8 cellular contexts compared by ENCODE assay signal in genomic region chr21:17387030-17387617, GRCh38.
DNase-seq lines count a peak whose midpoint lies in the region; ATAC-seq and TF ChIP-seq lines count a peak whose summit lies in the region.

No MANE protein-coding gene starts in this region.

- 19% methylated on average over 7 of the region's 7 CpGs for WGBS in heart right ventricle, 2 donors
- WGBS in sigmoid colon, 2 donors: 17 to 21% methylated on average over 7 of the region's 7 CpGs
- WGBS in aorta, 2 donors: 16 to 18% methylated on average over 7 of the region's 7 CpGs

- H3K36me3 ChIP-seq in PC-3 (ENCODE audit: low read depth, low read length) (no peaks in the 10 kb centered on the region), heart right ventricle (no peaks in the 10 kb centered on the region), sigmoid colon (no peaks in the 10 kb centered on the region), aorta (ENCODE audit: control insufficient read depth in 1 of 2, insufficient read depth in 2 of 2, low read length in 1 of 2) (no peaks in the 10 kb centered on the region)

- H3K27ac Mint-ChIP-seq in activated naive CD4-positive, alpha-beta T cell treated with anti-CD3 and anti-CD28 coated beads, Interleukin-2, amount 10 ng/mL, durations not matched to agents 7 days and 5 days: no peak overlapping the region

- intact Hi-C loops in PC-3 (cut with micrococcal nuclease): loop anchor here (1.0 to 5.0 kb wide), 3 partner anchors 199 to 516 kb away; no protein-coding TSS in a partner anchor
- intact Hi-C loops in heart right ventricle (cut with DNase I): loop anchor here (1.0 to 10.0 kb wide), 7 partner anchors 60 to 200 kb away; partner anchors contain the start of gene CXADR (in 1 of the 10)
- intact Hi-C loops in sigmoid colon (cut with DNase I): loop anchor here (2.0 kb wide), 1 partner anchor 196 kb away; no protein-coding TSS in a partner anchor
- intact Hi-C loops in aorta (cut with DNase I): loop anchor here (2.0 to 5.0 kb wide), 2 partner anchors 195 to 196 kb away; no protein-coding TSS in a partner anchor

- POLR2A ChIA-PET in PC-3 (lab: Charles Lee; ENCODE audit: unreplicated experiment): no interaction called here

- ATAC-seq in GM19468 (IDR thresholded peaks at IDR 0.05; ENCODE audit: extremely low read depth, unreplicated experiment): peak; percentile 39
- peak; percentile 59 for ATAC-seq in PC-3
- peak in 5 of 8 donors; percentile 33 to 54 (median 37) for ATAC-seq in heart right ventricle
- no peak for ATAC-seq in aorta (ENCODE audit: low FRiP score)

- DNase-seq in Caki2 (ENCODE audit: low read depth) (peak; percentile 62), PC-3 (peak; percentile 84), heart right ventricle (peak in 1 of 2 donors; percentile 47), sigmoid colon (no peak), aorta (no peak)
- DNase-seq in activated naive CD4-positive, alpha-beta T cell treated with anti-CD3 and anti-CD28 coated beads, Interleukin-2, amount 10 ng/mL, durations not matched to agents 7 days and 5 days: peak; percentile 53

- BruUV-seq in PC-3 (replicated peaks; lab: Mats Ljungman, UMichigan): no TSS peak

- H3K36me3 Mint-ChIP-seq in activated naive CD4-positive, alpha-beta T cell treated with anti-CD3 and anti-CD28 coated beads, Interleukin-2, amount 10 ng/mL, durations not matched to agents 7 days and 5 days: no peaks in the 10 kb centered on the region

- no peak for TF ChIP-seq EP300 in sigmoid colon (IDR thresholded peaks at IDR 0.05)

- H3K27me3 Mint-ChIP-seq in activated naive CD4-positive, alpha-beta T cell treated with anti-CD3 and anti-CD28 coated beads, Interleukin-2, amount 10 ng/mL, durations not matched to agents 7 days and 5 days: no peaks in the 10 kb centered on the region

- H3K27ac ChIP-seq in PC-3 (ENCODE audit: low read length) (no peak overlapping the region), heart right ventricle (no peak overlapping the region), sigmoid colon (no peak overlapping the region), aorta (ENCODE audit: low read depth in 1 of 2, low read length in 2 of 2) (no peak overlapping the region)

- TF ChIP-seq CTCF in LNCAP (IDR thresholded peaks at IDR 0.05) (peak; percentile 68), PC-3 (conservative IDR thresholded peaks at IDR 0.05; ENCODE audit: low read depth, low read length) (peak; percentile 90), heart right ventricle (IDR thresholded peaks at IDR 0.05) (peak; percentile 67 to 84 (median 78)), sigmoid colon (IDR thresholded peaks at IDR 0.05) (peak; percentile 12 to 73 (median 65))

- no peaks in the 10 kb centered on the region for H3K9me2 ChIP-seq in PC-3 (replicated peaks; ENCODE audit: low read length)

- no peak overlapping the region for H3K4me3 Mint-ChIP-seq in activated naive CD4-positive, alpha-beta T cell treated with anti-CD3 and anti-CD28 coated beads, Interleukin-2, amount 10 ng/mL, durations not matched to agents 7 days and 5 days

- H3K4me1 ChIP-seq in PC-3 (ENCODE audit: insufficient read depth, low read length) (peaks cover 5% of the 10 kb centered on the region), heart right ventricle (no peaks in the 10 kb centered on the region), sigmoid colon (no peaks in the 10 kb centered on the region), aorta (ENCODE audit: control insufficient read depth in 1 of 2, insufficient read depth in 2 of 2, low read length in 2 of 2) (no peaks in the 10 kb centered on the region)

- CTCF ChIA-PET in PC-3 (lab: Charles Lee): interaction anchor here (0.5 to 1.3 kb wide), 6 partner anchors 20 to 199 kb away, joined by 3 to 18 read pairs (median 5); no protein-coding TSS in a partner anchor
- CTCF ChIA-PET in activated naive CD4-positive, alpha-beta T cell treated with anti-CD3 and anti-CD28 coated beads, Interleukin-2, amount 10 ng/mL, durations not matched to agents 7 days and 5 days (lab: Charles Lee): interaction anchor here (0.8 to 7.2 kb wide), 17 partner anchors 12 to 537 kb away, joined by 3 to 68 read pairs (median 4); no protein-coding TSS in a partner anchor

- H3K4me2 ChIP-seq in PC-3 (ENCODE audit: low read length): no peak overlapping the region

- H3K4me3 ChIP-seq in PC-3 (ENCODE audit: low read length) (no peak overlapping the region), heart right ventricle (no peak overlapping the region), sigmoid colon (no peak overlapping the region), aorta (ENCODE audit: low read length in 2 of 2) (no peak overlapping the region)

- no peaks in the 10 kb centered on the region for H3K79me2 ChIP-seq in PC-3 (ENCODE audit: low read length)

- in situ Hi-C loops in Caki2 (cut with HindIII; ENCODE audit: low pct_unique_long_range_greater_than_20kb, low sequenced_read_pairs): no loop called here

- no peaks in the 10 kb centered on the region for H3K9me3 Mint-ChIP-seq in activated naive CD4-positive, alpha-beta T cell treated with anti-CD3 and anti-CD28 coated beads, Interleukin-2, amount 10 ng/mL, durations not matched to agents 7 days and 5 days

- no peaks in the 10 kb centered on the region for H3K27me3 ChIP-seq in PC-3 (ENCODE audit: low read length)
- H3K27me3 ChIP-seq in heart right ventricle: no peaks in the 10 kb centered on the region
- H3K27me3 ChIP-seq in sigmoid colon: peaks cover 0 to 5% (median 0%) of the 10 kb centered on the region in 3 donors
- H3K27me3 ChIP-seq in aorta (ENCODE audit: control insufficient read depth in 1 of 2, insufficient read depth in 2 of 2, low read length in 1 of 2): no peaks in the 10 kb centered on the region

- H3K4me1 Mint-ChIP-seq in activated naive CD4-positive, alpha-beta T cell treated with anti-CD3 and anti-CD28 coated beads, Interleukin-2, amount 10 ng/mL, durations not matched to agents 7 days and 5 days: no peaks in the 10 kb centered on the region

- H2AFZ ChIP-seq in PC-3 (ENCODE audit: low read length): no peak overlapping the region

- H3K9me3 ChIP-seq in PC-3 (ENCODE audit: low read length) (no peaks in the 10 kb centered on the region), heart right ventricle (peaks cover 0 to 16% (median 0%) of the 10 kb centered on the region in 11 donors), sigmoid colon (peaks cover 0 to 2% (median 0%) of the 10 kb centered on the region in 4 donors), aorta (ENCODE audit: control insufficient read depth, low read length) (no peaks in the 10 kb centered on the region)

- H4K20me1 ChIP-seq in PC-3 (ENCODE audit: low read length): no peaks in the 10 kb centered on the region

- H3F3A ChIP-seq in PC-3 (ENCODE audit: low read length, unreplicated experiment): no peaks in the 10 kb centered on the region

- H3K9ac ChIP-seq in PC-3 (ENCODE audit: low read length): no peak overlapping the region

- no peak for TF ChIP-seq POLR2A in sigmoid colon (IDR thresholded peaks at IDR 0.05)

Comparison
In these comparisons a context has a peak if more than half of its experiments do, and no peak if none do; other contexts are left out.
1. DNase-seq: peak in Caki2 (single experiment), PC-3 (single experiment) and activated naive CD4-positive, alpha-beta T cell treated with anti-CD3 and anti-CD28 coated beads, Interleukin-2, amount 10 ng/mL, durations not matched to agents 7 days and 5 days (single experiment); none in sigmoid colon (single experiment) and aorta (0 of 2).
2. Peak in every context shown above with its lines, with median percentiles within 50 percentile points of each other: CTCF ChIP-seq.